ENCODE assay signal across 11 cellular contexts in the genomic region with DNA sequence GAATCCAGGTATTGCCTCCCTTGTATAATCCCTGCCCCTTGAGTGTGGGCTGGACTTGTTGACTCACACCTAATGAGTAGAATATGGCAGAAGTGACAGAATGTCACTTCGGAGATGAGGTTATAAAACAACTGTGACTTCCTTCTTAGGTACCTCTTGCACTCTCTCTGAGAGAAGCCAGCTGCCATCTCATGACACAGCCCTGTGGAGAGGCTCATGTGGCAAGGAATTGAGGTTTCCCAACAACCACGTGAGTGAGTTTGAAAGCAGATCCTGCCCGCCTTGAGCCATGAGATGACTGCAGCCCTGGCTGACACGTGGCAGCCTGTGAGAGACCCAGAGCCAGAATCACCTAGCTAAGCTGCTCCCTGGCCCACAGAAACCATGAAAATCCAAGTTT. TPM values are rescaled to one million over a fixed set of nuclear protein-coding genes. Genes with fewer than 3 reads are reported as not detected.
A peak's percentile ranks its signal among the peaks of the same experiment; 100 is the strongest.
DNase-seq lines count a peak whose midpoint lies in the region; ATAC-seq, FAIRE-seq and TF ChIP-seq lines count a peak whose summit lies in the region.
"Had no signal": no experiment of that assay in that cellular context is flagged by ENCODE, and none has a peak within 500 bp of the region (broad histone marks: within the 10 kb centered on the region; RNA-seq: fewer than 3 reads in every experiment).

No MANE protein-coding gene starts in this region.

- no peak for TF ChIP-seq RAD21 in liver (IDR thresholded peaks at IDR 0.05)

- H3K27ac ChIP-seq in liver (ENCODE audit: low read depth in 1 of 2, low read length in 2 of 2) (peak overlapping the region; percentile 18 to 43), kidney (ENCODE audit: low read depth in 2 of 2, low read length in 2 of 2) (no peak overlapping the region)

- H3K27me3 ChIP-seq in liver (ENCODE audit: control insufficient read depth in 4 of 4, insufficient read depth in 4 of 4, low read length in 3 of 4) = peaks cover 0 to 5% (median 0%) of the 10 kb centered on the region in 4 donors

- no peak for TF ChIP-seq CTCF in liver (IDR thresholded peaks at IDR 0.05; ENCODE audit: low read depth, low read length, missing input control)
- TF ChIP-seq CTCF in kidney (IDR thresholded peaks at IDR 0.05; ENCODE audit: borderline replicate concordance, extremely low read depth, insufficient read depth) = no peak

- WGBS in liver = 45% methylated on average over 4 of the region's 4 CpGs

- ATAC-seq in HG02981 (IDR thresholded peaks at IDR 0.05; ENCODE audit: unreplicated experiment) (peak; percentile 82), HG03460 (IDR thresholded peaks at IDR 0.05; ENCODE audit: unreplicated experiment) (no peak)

- H3K4me3 ChIP-seq in liver (ENCODE audit: low read depth in 1 of 3, low read length in 3 of 3) = no peak overlapping the region
- no peak overlapping the region for H3K4me3 ChIP-seq in kidney (ENCODE audit: low read length in 2 of 2)

- no peak for FAIRE-seq in kidney (lab: Jason Lieb, UNC)

- H3K4me1 ChIP-seq in liver (ENCODE audit: control insufficient read depth in 4 of 4, insufficient read depth in 4 of 4, low read length in 3 of 4) (peaks cover 2 to 21% (median 15%) of the 10 kb centered on the region in 4 donors), kidney (ENCODE audit: control insufficient read depth in 1 of 2, insufficient read depth in 1 of 2, low read depth in 1 of 2, low read length in 2 of 2) (peaks cover 0 to 7% of the 10 kb centered on the region in 2 donors)

- intact Hi-C loops in kidney (cut with DNase I) = no loop called here

- H3K9me3 ChIP-seq in liver (ENCODE audit: control insufficient read depth in 4 of 4, low read length in 3 of 4) = no peaks in the 10 kb centered on the region
- H3K9me3 ChIP-seq in kidney (ENCODE audit: control insufficient read depth in 1 of 2, low read length in 2 of 2) = no peaks in the 10 kb centered on the region

- H3K36me3 ChIP-seq in liver (ENCODE audit: control insufficient read depth in 4 of 4, insufficient read depth in 3 of 4, low read depth in 1 of 4, low read length in 3 of 4) (no peaks in the 10 kb centered on the region), kidney (ENCODE audit: control insufficient read depth in 1 of 2, insufficient read depth in 2 of 2, low read length in 2 of 2) (no peaks in the 10 kb centered on the region)

- DNase-seq in AML-193 (lab: John Stamatoyannopoulos, UW) (peak; percentile 53 to 57), kidney (no peak), NCI-H2171 (lab: John Stamatoyannopoulos, UW) (no peak), GM03348 (ENCODE audit: low spot score) (no peak)
- peak; percentile 32 to 50 for DNase-seq in activated T-cell treated with anti-CD3 and anti-CD28 coated beads, Interleukin-2, amount 50 U/mL, for 48 hours
- DNase-seq: GDM1 had no signal

- H3K9ac ChIP-seq in liver (ENCODE audit: low read depth in 1 of 2, low read length in 2 of 2) = no peak overlapping the region
- H3K9ac ChIP-seq in kidney (ENCODE audit: low read length in 2 of 2) = no peak overlapping the region

TF ChIP-seq in liver, 16 proteins besides CTCF, POLR2A, EP300 and RAD21:
- TF ChIP-seq GABPA (IDR thresholded peaks at IDR 0.05 in 1 of 2, conservative IDR thresholded peaks at IDR 0.05 in 1 of 2) = no peak
- no peak for TF ChIP-seq NR2F2 (IDR thresholded peaks at IDR 0.05)
- TF ChIP-seq HNF4A (conservative IDR thresholded peaks at IDR 0.05) = no peak
- TF ChIP-seq RXRA (IDR thresholded peaks at IDR 0.05) = no peak
- TF ChIP-seq, protein P1, sequence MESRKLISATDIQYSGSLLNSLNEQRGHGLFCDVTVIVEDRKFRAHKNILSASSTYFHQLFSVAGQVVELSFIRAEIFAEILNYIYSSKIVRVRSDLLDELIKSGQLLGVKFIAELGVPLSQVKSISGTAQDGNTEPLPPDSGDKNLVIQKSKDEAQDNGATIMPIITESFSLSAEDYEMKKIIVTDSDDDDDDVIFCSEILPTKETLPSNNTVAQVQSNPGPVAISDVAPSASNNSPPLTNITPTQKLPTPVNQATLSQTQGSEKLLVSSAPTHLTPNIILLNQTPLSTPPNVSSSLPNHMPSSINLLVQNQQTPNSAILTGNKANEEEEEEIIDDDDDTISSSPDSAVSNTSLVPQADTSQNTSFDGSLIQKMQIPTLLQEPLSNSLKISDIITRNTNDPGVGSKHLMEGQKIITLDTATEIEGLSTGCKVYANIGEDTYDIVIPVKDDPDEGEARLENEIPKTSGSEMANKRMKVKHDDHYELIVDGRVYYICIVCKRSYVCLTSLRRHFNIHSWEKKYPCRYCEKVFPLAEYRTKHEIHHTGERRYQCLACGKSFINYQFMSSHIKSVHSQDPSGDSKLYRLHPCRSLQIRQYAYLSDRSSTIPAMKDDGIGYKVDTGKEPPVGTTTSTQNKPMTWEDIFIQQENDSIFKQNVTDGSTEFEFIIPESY (IDR thresholded peaks at IDR 0.05) = no peak
- TF ChIP-seq, protein P2, sequence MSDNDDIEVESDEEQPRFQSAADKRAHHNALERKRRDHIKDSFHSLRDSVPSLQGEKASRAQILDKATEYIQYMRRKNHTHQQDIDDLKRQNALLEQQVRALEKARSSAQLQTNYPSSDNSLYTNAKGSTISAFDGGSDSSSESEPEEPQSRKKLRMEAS (IDR thresholded peaks at IDR 0.05) = peak; percentile 12

RNA-seq across cellular contexts. Expression of a gene that starts 13.5 kb away (rescaled TPM):
- total RNA-seq in liver = not detected
- polyA plus RNA-seq in liver = under 1 TPM in 1 of 2 donors, not detected in 1; 0.03 TPM
- 0.41 TPM for total RNA-seq in kidney
- not detected for polyA plus RNA-seq in kidney (ENCODE audit: insufficient read depth, low read depth, low replicate concordance)
- total RNA-seq: lung microvascular endothelial cell had no signal
- polyA plus RNA-seq: IgD-negative memory B cell had no signal

RNA-seq across cellular contexts. Expression of a gene that starts 32.0 kb away (rescaled TPM):
- total RNA-seq in liver = 10 to 100 TPM in 1 of 2 donors, 1 to 10 TPM in 1; 2.8 to 11.3 TPM
- 1 to 10 TPM; 2.4 to 3.1 TPM for polyA plus RNA-seq in liver
- 2.6 TPM for total RNA-seq in kidney
- 15.7 TPM for polyA plus RNA-seq in kidney (ENCODE audit: insufficient read depth, low read depth, low replicate concordance)
- polyA plus RNA-seq: IgD-negative memory B cell had no signal

RNA-seq across cellular contexts. Expression of a gene that starts 33.4 kb away (rescaled TPM):
- total RNA-seq in liver = 1 to 10 TPM; 7.9 to 8.7 TPM
- polyA plus RNA-seq in liver = 1 to 10 TPM; 3.0 to 3.3 TPM
- total RNA-seq in kidney = 15.5 TPM
- 5.7 TPM for polyA plus RNA-seq in kidney (ENCODE audit: insufficient read depth, low read depth, low replicate concordance)

Comparison
In these comparisons a context has a peak if more than half of its experiments do, and no peak if none do; other contexts are left out.
1. DNase-seq: peak in AML-193 (2 of 2) and activated T-cell treated with anti-CD3 and anti-CD28 coated beads, Interleukin-2, amount 50 U/mL, for 48 hours (2 of 2); none in kidney (single experiment), NCI-H2171 (single experiment) and GM03348 (single experiment).
2. H3K27ac ChIP-seq: peak in liver (2 of 2); none in kidney (0 of 2).